Comparison of ENCODE assay signal across 8 cellular contexts in the genomic region with DNA sequence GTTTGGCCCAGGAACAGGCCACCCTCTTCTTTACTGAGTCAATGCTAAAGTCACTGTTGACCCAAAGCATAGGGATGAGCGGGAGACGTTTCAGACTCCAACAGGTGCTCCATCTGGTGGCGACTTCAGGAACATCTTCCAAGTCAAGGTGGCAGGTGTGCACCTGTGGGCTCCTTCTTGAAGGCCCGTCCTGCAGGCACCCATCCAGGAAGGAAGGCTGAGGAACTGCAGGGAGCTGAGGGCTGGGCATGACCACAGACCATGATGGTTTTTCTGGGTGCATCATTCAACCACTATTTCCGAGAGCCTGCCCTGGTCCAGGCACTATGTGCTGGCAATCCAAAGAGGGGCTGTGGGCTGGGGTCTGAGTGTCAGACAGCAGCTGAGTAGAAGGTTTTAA.
DNase-seq lines count a peak whose midpoint lies in the region; ATAC-seq and TF ChIP-seq lines count a peak whose summit lies in the region.

No MANE protein-coding gene starts in this region.

- DNase-seq in AG04449 (ENCODE audit: low read depth, low spot score): no peak
- peak; percentile 81 for DNase-seq in GM23338 (ENCODE audit: low spot score)
- peak; percentile 56 for DNase-seq in SKM-1 treated with dmso at 0.1 percent for 144 hours (lab: John Stamatoyannopoulos, UW; ENCODE audit: unreplicated experiment)
- DNase-seq in ascending aorta (ENCODE audit: low spot score in 2 of 2): peak in 1 of 2 donors; percentile 75
- DNase-seq in iPS-NIHi7 (ENCODE audit: extremely low spot score): peak; percentile 81
- DNase-seq in stimulated activated CD4-positive, alpha-beta T cell treated with anti-CD3 and anti-CD28 coated beads, Interleukin-1b, Interleukin-23, amount 100 ng/mL, for 4 hours (ENCODE audit: low read depth in 2 of 2): peak; percentile 38 to 47

- TF ChIP-seq CTCF in AG04449 (IDR thresholded peaks at IDR 0.05; ENCODE audit: insufficient read depth, low read length, missing control alignments) (peak; percentile 29), GM23338 (conservative IDR thresholded peaks at IDR 0.05; ENCODE audit: low read depth in 2 of 2) (peak; percentile 74 to 83), ascending aorta (IDR thresholded peaks at IDR 0.05) (peak; percentile 70 to 79 (median 71))

- intact Hi-C loops in ascending aorta (cut with DNase I): loop anchor here (1.0 to 5.0 kb wide), 4 partner anchors 67 to 847 kb away; partner anchors contain the start of gene HDAC4

- POLR2A ChIA-PET in AG04449 (lab: Yijun Ruan, JAX): no interaction called here

- no peak overlapping the region for H3K27ac Mint-ChIP-seq in GM23338

- H3K27me3 ChIP-seq in GM23338 (ENCODE audit: insufficient read depth) (no peaks in the 10 kb centered on the region), ascending aorta (no peaks in the 10 kb centered on the region)

- H3K4me3 Mint-ChIP-seq in GM23338: no peak overlapping the region

- H3K4me3 ChIP-seq in AG04449 (ENCODE audit: low read depth, low read length): no peak overlapping the region
- H3K4me3 ChIP-seq in GM23338: no peak overlapping the region
- no peak overlapping the region for H3K4me3 ChIP-seq in ascending aorta

- ATAC-seq in GM23338 (peak; percentile 95), GM19455 (IDR thresholded peaks at IDR 0.05; ENCODE audit: unreplicated experiment) (no peak), GM21825 (IDR thresholded peaks at IDR 0.05; ENCODE audit: unreplicated experiment) (no peak)

- H3K9me3 Mint-ChIP-seq in GM23338: peaks cover 31% of the 10 kb centered on the region

- H3K9me3 ChIP-seq in ascending aorta: peaks cover 13 to 22% of the 10 kb centered on the region in 2 donors

- peaks cover 9% of the 10 kb centered on the region; the same call in 2 of the 3 replicates for H3K4me1 Mint-ChIP-seq in GM23338

- 0 out of 2 replicates have a peak overlapping the region, but pooled peaks have one; percentile 47 for H2AFZ ChIP-seq in GM23338

- H3K27me3 Mint-ChIP-seq in GM23338 (ENCODE audit: insufficient read depth, low read depth, poor library complexity): peaks cover 5% of the 10 kb centered on the region

- H3K27ac ChIP-seq in GM23338 (ENCODE audit: low read depth): no peak overlapping the region
- peak overlapping the region; percentile 75 to 86 for H3K27ac ChIP-seq in ascending aorta

- CTCF ChIA-PET in AG04449 (lab: Yijun Ruan, JAX): no interaction called here

- H3K4me2 ChIP-seq in GM23338: no peak overlapping the region

- no peaks in the 10 kb centered on the region for H3K4me1 ChIP-seq in GM23338 (ENCODE audit: insufficient read depth)
- H3K4me1 ChIP-seq in ascending aorta: peaks cover 4 to 14% of the 10 kb centered on the region in 2 donors

- peaks cover 6% of the 10 kb centered on the region; the same call in 2 of the 3 replicates for H3K36me3 Mint-ChIP-seq in GM23338 (ENCODE audit: low read depth)

- H3F3A ChIP-seq in GM23338 (replicated peaks; ENCODE audit: low read depth): no peaks in the 10 kb centered on the region

- H3K79me2 ChIP-seq in GM23338 (replicated peaks; ENCODE audit: insufficient read depth): no peaks in the 10 kb centered on the region

- peaks cover 4% of the 10 kb centered on the region; the same call in 1 of the 2 replicates for H3K36me3 ChIP-seq in GM23338 (ENCODE audit: insufficient read depth)
- no peaks in the 10 kb centered on the region for H3K36me3 ChIP-seq in ascending aorta

- H4K20me1 ChIP-seq in GM23338 (replicated peaks; ENCODE audit: insufficient read depth): no peaks in the 10 kb centered on the region

- no peaks in the 10 kb centered on the region for H3K9me2 ChIP-seq in GM23338 (ENCODE audit: insufficient read depth)

TF ChIP-seq in GM23338, 12 proteins besides CTCF, POLR2A, EP300 and RAD21 (continues in another document):
- TF ChIP-seq NANOG (IDR thresholded peaks at IDR 0.05; ENCODE audit: borderline replicate concordance): no peak
- TF ChIP-seq ZNF114 (CRISPR knock-in tag; IDR thresholded peaks at IDR 0.05): no peak
- TF ChIP-seq ETS1 (IDR thresholded peaks at IDR 0.05): no peak
- no peak for TF ChIP-seq JUNB (IDR thresholded peaks at IDR 0.05; ENCODE audit: unreplicated experiment)
- TF ChIP-seq REST (IDR thresholded peaks at IDR 0.05; ENCODE audit: unreplicated experiment): no peak
- no peak for TF ChIP-seq STAT1 (IDR thresholded peaks at IDR 0.05; ENCODE audit: unreplicated experiment)
- no peak for TF ChIP-seq EZH2phosphoT487 (IDR thresholded peaks at IDR 0.05; ENCODE audit: unreplicated experiment)
- TF ChIP-seq CREB1 (CRISPR knock-in tag; IDR thresholded peaks at IDR 0.05; ENCODE audit: low read depth): no peak
- no peak for TF ChIP-seq ZNF331 (CRISPR knock-in tag; IDR thresholded peaks at IDR 0.05; ENCODE audit: low read depth)
